8 cellular contexts compared by ENCODE assay signal in the genomic region with DNA sequence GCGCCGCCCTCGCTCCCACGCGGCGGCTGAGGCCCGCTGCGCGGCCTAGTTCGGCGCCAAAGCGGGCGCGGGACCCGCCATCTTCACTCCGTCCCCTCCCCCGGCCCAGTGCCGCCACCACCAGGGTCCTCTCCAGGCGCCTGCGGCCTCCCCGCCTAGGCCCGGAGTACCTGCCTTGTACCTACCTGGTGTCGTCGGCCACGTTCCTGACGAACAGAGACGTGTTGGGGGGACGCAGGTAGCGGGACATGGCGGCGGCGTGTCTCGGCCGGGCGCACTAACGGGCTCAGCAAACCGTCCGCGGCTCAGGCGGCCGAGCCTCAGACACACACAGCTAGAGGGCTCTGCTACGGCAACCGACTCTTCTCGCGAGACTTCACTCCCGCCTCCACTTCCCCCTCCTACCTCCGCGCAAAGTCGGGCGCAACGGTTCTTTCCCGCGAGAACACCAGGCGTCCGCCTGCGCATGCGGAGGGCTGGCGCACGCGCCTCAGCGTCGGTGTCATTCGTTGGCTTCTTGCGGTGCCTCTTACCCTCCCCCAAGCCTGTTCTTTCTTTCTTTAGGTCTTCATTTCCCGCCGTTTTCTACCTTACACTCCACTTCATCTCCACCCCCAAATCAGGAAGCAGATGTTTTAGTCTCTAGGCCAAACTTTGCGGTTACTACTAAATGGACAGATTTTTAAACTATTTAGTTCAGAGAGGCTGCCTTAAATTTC. TPM values are rescaled to one million over a fixed set of nuclear protein-coding genes. Genes with fewer than 3 reads are reported as not detected.
DNase-seq lines count a peak whose midpoint lies in the region; ATAC-seq and TF ChIP-seq lines count a peak whose summit lies in the region.

SRSF10 (minus strand) TSS at position 322 of the 719 bp plus-strand sequence; CDS start at position 250, 72 bp downstream.

- ATAC-seq in HG02798 (IDR thresholded peaks at IDR 0.05; ENCODE audit: poor library complexity, unreplicated experiment) (peak; percentile 95), Right ventricle myocardium superior (ENCODE audit: poor library complexity) (peak; percentile 99)
- ATAC-seq in activated naive CD8-positive, alpha-beta T cell treated with anti-CD3 and anti-CD28 coated beads, Interleukin-2, amount 50 U/mL, for 24 hours: peak; percentile 91

- no peaks in the 10 kb centered on the region for H3K36me3 ChIP-seq in parathyroid adenoma (ENCODE audit: control insufficient read depth, insufficient read depth, low read length)
- no peaks in the 10 kb centered on the region for H3K36me3 ChIP-seq in tibial nerve

- H3K9ac ChIP-seq in parathyroid adenoma: peak within 1 kb of the TSS; percentile 97

- H3K4me1 ChIP-seq in parathyroid adenoma (peaks cover 3% of the 10 kb centered on the region), tibial nerve (peaks cover 0 to 58% (median 37%) of the 10 kb centered on the region in 4 donors)

- TF ChIP-seq CTCF in GM12874 (IDR thresholded peaks at IDR 0.05; ENCODE audit: insufficient read depth, low read depth, low read length) (peak; percentile 28; the same call in 1 of the 2 replicates), parathyroid adenoma (IDR thresholded peaks at IDR 0.05) (peak; percentile 29), tibial nerve (IDR thresholded peaks at IDR 0.05) (peak; percentile 28 to 84 (median 65))

- H2AFZ ChIP-seq in parathyroid adenoma: peak within 1 kb of the TSS; percentile 94

- peaks cover 45% of the 10 kb centered on the region for H3K36me3 Mint-ChIP-seq in activated naive CD8-positive, alpha-beta T cell treated with anti-CD3 and anti-CD28 coated beads, Interleukin-2, amount 50 U/mL, for 24 hours (ENCODE audit: low read depth)

- whole genome bisulfite sequencing in tibial nerve, 2 donors: 1% methylated on average over 51 to 67 of the region's 67 CpGs

- H3K9me3 Mint-ChIP-seq in activated naive CD8-positive, alpha-beta T cell treated with anti-CD3 and anti-CD28 coated beads, Interleukin-2, amount 50 U/mL, for 24 hours: no peaks in the 10 kb centered on the region

- peak within 1 kb of the TSS; percentile 98 for H3K27ac Mint-ChIP-seq in activated naive CD8-positive, alpha-beta T cell treated with anti-CD3 and anti-CD28 coated beads, Interleukin-2, amount 50 U/mL, for 24 hours

- no peaks in the 10 kb centered on the region for H3K9me3 ChIP-seq in parathyroid adenoma (ENCODE audit: control insufficient read depth, low read length)
- H3K9me3 ChIP-seq in tibial nerve: no peaks in the 10 kb centered on the region

- DNase-seq in NCI-H1417 treated with DMSO at 0.1 percent for 48 hours (lab: John Stamatoyannopoulos, UW) (peak; percentile 96), SW480 (ENCODE audit: low spot score) (peak; percentile 98), Right ventricle myocardium superior (peak; percentile 99), tibial nerve (ENCODE audit: low spot score in 2 of 2) (peak; percentile 95)
- DNase-seq in activated naive CD8-positive, alpha-beta T cell treated with anti-CD3 and anti-CD28 coated beads, Interleukin-2, amount 50 U/mL, for 24 hours: peak; percentile 97

- peak; percentile 99 for TF ChIP-seq POLR2A in tibial nerve (IDR thresholded peaks at IDR 0.05)

- intact Hi-C loops in Right ventricle myocardium superior (cut with DNase I): loop anchor here (5.0 kb wide), 1 partner anchor 42 kb away; no protein-coding TSS in a partner anchor

- H3K4me2 ChIP-seq in parathyroid adenoma (ENCODE audit: low read length): peak within 1 kb of the TSS; percentile 95

- H3K27ac ChIP-seq in parathyroid adenoma: peak within 1 kb of the TSS; percentile 94
- H3K27ac ChIP-seq in tibial nerve: peak within 1 kb of the TSS; percentile 93 to 99 (median 98)

- peaks cover 51% of the 10 kb centered on the region for H3K4me1 Mint-ChIP-seq in activated naive CD8-positive, alpha-beta T cell treated with anti-CD3 and anti-CD28 coated beads, Interleukin-2, amount 50 U/mL, for 24 hours

- peak; percentile 94 to 99 for TF ChIP-seq EP300 in tibial nerve (IDR thresholded peaks at IDR 0.05)

- H3K4me3 Mint-ChIP-seq in activated naive CD8-positive, alpha-beta T cell treated with anti-CD3 and anti-CD28 coated beads, Interleukin-2, amount 50 U/mL, for 24 hours: peak within 1 kb of the TSS; percentile 100

- H3K79me2 ChIP-seq in parathyroid adenoma: peaks cover 21% of the 10 kb centered on the region

- H3K4me3 ChIP-seq in parathyroid adenoma (ENCODE audit: low read depth, low read length) (peak within 1 kb of the TSS; percentile 85), tibial nerve (peak within 1 kb of the TSS; percentile 70 to 97 (median 93))

- H3K27me3 ChIP-seq in parathyroid adenoma (ENCODE audit: control insufficient read depth, insufficient read depth, low read length) (no peaks in the 10 kb centered on the region), tibial nerve (no peaks in the 10 kb centered on the region)

- H3K27me3 Mint-ChIP-seq in activated naive CD8-positive, alpha-beta T cell treated with anti-CD3 and anti-CD28 coated beads, Interleukin-2, amount 50 U/mL, for 24 hours: peaks cover 2% of the 10 kb centered on the region

RNA-seq across cellular contexts. Expression of gene SRSF10, which starts in this region (rescaled TPM):
- total RNA-seq in Right ventricle myocardium superior: 51.9 TPM
- total RNA-seq in tibial nerve: 100 to 1,000 TPM in 1 of 4 donors, 10 to 100 TPM in 3; 58.6 to 113 (median 89.9) TPM

Comparison
In these comparisons a context has a peak if more than half of its experiments do, and no peak if none do; other contexts are left out.
1. Peak in every context shown above with its lines: DNase-seq, ATAC-seq, H3K4me3 ChIP-seq and H3K27ac ChIP-seq.